11 cellular contexts compared by ENCODE assay signal in the genomic region with DNA sequence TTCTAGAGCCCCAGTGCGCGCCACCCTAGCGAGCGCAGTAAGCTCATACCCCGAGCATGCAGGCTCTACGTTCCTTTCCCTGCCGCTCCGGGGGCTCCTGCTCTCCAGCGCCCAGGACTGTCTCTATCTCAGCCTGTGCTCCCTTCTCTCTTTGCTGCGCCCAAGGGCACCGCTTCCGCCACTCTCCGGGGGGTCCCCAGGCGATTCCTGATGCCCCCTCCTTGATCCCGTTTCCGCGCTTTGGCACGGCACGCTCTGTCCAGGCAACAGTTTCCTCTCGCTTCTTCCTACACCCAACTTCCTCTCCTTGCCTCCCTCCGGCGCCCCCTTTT. TPM values are rescaled to one million over a fixed set of nuclear protein-coding genes. Genes with fewer than 3 reads are reported as not detected.
DNase-seq lines count a peak whose midpoint lies in the region; ATAC-seq lines count a peak whose summit lies in the region.
"Had no signal": no experiment of that assay in that cellular context is flagged by ENCODE, and none has a peak within 500 bp of the region (broad histone marks: within the 10 kb centered on the region; RNA-seq: fewer than 3 reads in every experiment).

No MANE protein-coding gene starts in this region.

- H3K27ac ChIP-seq in HUES64 (ENCODE audit: low read depth, low read length) (no peak overlapping the region), ectodermal cell (ENCODE audit: insufficient read depth, low read depth, low read length, poor library complexity, severe bottlenecking) (no peak overlapping the region), skeletal muscle tissue (ENCODE audit: low read depth, low read length) (peak overlapping the region; percentile 98)

- DNase-seq in left lobe of liver (ENCODE audit: low spot score) (no peak), NCI-H1092 (lab: John Stamatoyannopoulos, UW) (no peak), activated gamma-delta T cell (lab: John Stamatoyannopoulos, UW) (no peak)
- DNase-seq: activated effector memory CD4-positive, alpha-beta T cell treated with anti-CD3 and anti-CD28 coated beads, Interleukin-2, amount 50 U/mL, for 16 hours; NCI-H774 had no signal

- H3K9me3 ChIP-seq in HUES64 (ENCODE audit: insufficient read depth, low read depth, low read length) (no peaks in the 10 kb centered on the region), ectodermal cell (ENCODE audit: control insufficient read depth, low read length) (no peaks in the 10 kb centered on the region), skeletal muscle tissue (ENCODE audit: control insufficient read depth in 3 of 3, low read length in 3 of 3) (no peaks in the 10 kb centered on the region)

- H3K36me3 ChIP-seq in HUES64 (ENCODE audit: insufficient read depth, low read length): no peaks in the 10 kb centered on the region
- H3K36me3 ChIP-seq in ectodermal cell (ENCODE audit: control insufficient read depth, insufficient read depth, low read length): no peaks in the 10 kb centered on the region
- H3K36me3 ChIP-seq in skeletal muscle tissue (ENCODE audit: control insufficient read depth in 3 of 3, insufficient read depth in 3 of 3, low read length in 3 of 3): peaks cover 0 to 5% (median 0%) of the 10 kb centered on the region in 3 donors

- H3K4me1 ChIP-seq in HUES64 (ENCODE audit: insufficient read depth, low read length) (0 out of 2 replicates have a peak, but pooled peaks cover 3% of the 10 kb centered on the region), ectodermal cell (ENCODE audit: control insufficient read depth, insufficient read depth, low read length) (peaks cover 7% of the 10 kb centered on the region), skeletal muscle tissue (ENCODE audit: control insufficient read depth in 3 of 3, insufficient read depth in 3 of 3, low read length in 3 of 3) (peaks cover 29 to 53% (median 30%) of the 10 kb centered on the region in 3 donors)

- peak overlapping the region; percentile 67 for H3K4me3 ChIP-seq in HUES64 (ENCODE audit: low read length)
- H3K4me3 ChIP-seq in ectodermal cell (ENCODE audit: insufficient read depth, low read depth, low read length): peak overlapping the region; percentile 32
- peak overlapping the region; percentile 87 to 97 (median 92) for H3K4me3 ChIP-seq in skeletal muscle tissue (ENCODE audit: low read length in 3 of 3)

- WGBS in HUES64: under 1% methylated on average over 22 of the region's 22 CpGs
- WGBS in ectodermal cell, 2 experiments: 1% methylated on average over 22 of the region's 22 CpGs

- peaks cover 96% of the 10 kb centered on the region for H3K27me3 ChIP-seq in HUES64 (ENCODE audit: insufficient read depth, low read length)
- peaks cover 90% of the 10 kb centered on the region for H3K27me3 ChIP-seq in ectodermal cell (ENCODE audit: control insufficient read depth, insufficient read depth, low read length, poor library complexity, severe bottlenecking)
- no peaks in the 10 kb centered on the region for H3K27me3 ChIP-seq in skeletal muscle tissue (ENCODE audit: control insufficient read depth in 3 of 3, insufficient read depth in 3 of 3, low read length in 3 of 3)

- peak; percentile 51 for ATAC-seq in left lobe of liver
- no peak for ATAC-seq in HG03159 (IDR thresholded peaks at IDR 0.05; ENCODE audit: unreplicated experiment)
- no peak for ATAC-seq in HG03108 (IDR thresholded peaks at IDR 0.05; ENCODE audit: unreplicated experiment)

- H3K9ac ChIP-seq in HUES64 (ENCODE audit: low read depth, low read length) (peak overlapping the region; percentile 21; the same call in 1 of the 2 replicates), skeletal muscle tissue (ENCODE audit: low read depth in 1 of 3, low read length in 3 of 3) (peak overlapping the region; percentile 94 to 98 (median 96))

RNA-seq across cellular contexts. Expression of gene TMEM233, which starts 0.8 kb away (rescaled TPM):
- 0.10 TPM for polyA plus RNA-seq in HUES64 (2013, experiment 1 of 2)
- 0.06 TPM for polyA plus RNA-seq in HUES64 (2013, experiment 2 of 2)
- polyA plus RNA-seq in ectodermal cell (2013, experiment 1 of 4): not detected
- polyA plus RNA-seq in ectodermal cell (2013, experiment 2 of 4): not detected
- not detected for polyA plus RNA-seq in ectodermal cell (2013, experiment 3 of 4)
- polyA plus RNA-seq in ectodermal cell (2013, experiment 4 of 4): not detected
- total RNA-seq in left lobe of liver (0.18 TPM), skeletal muscle tissue (1.0 TPM)
- polyA plus RNA-seq: IgD-negative memory B cell had no signal

Comparison
In these comparisons a context has a peak if more than half of its experiments do, and no peak if none do; other contexts are left out.
1. H3K4me3 ChIP-seq: peak in every context shown above with its lines; median percentile 92 in skeletal muscle tissue; 67 in HUES64; 32 in ectodermal cell.